Comparison of ENCODE assay signal across 10 cellular contexts in genomic region chr21:16533692-16534407, GRCh38.
A peak's percentile ranks its signal among the peaks of the same experiment; 100 is the strongest.
DNase-seq lines count a peak whose midpoint lies in the region; ATAC-seq and TF ChIP-seq lines count a peak whose summit lies in the region.
"Had no signal": no experiment of that assay in that cellular context is flagged by ENCODE, and none has a peak within 500 bp of the region (broad histone marks: within the 10 kb centered on the region; RNA-seq: fewer than 3 reads in every experiment).

No MANE protein-coding gene starts in this region.

- H3K18ac ChIP-seq in IMR-90 (ENCODE audit: low read depth, low read length) = no peak overlapping the region

- in situ Hi-C loops in IMR-90 (cut with MboI; ENCODE audit: low sequenced_read_pairs) = no loop called here
- in situ Hi-C loops in mammary epithelial cell (cut with MboI; ENCODE audit: low sequenced_read_pairs in 2 of 2) = no loop called here

- BruUV-seq in IMR-90 (replicated peaks; lab: Mats Ljungman, UMichigan) (no TSS peak), mammary epithelial cell (replicated peaks; lab: Mats Ljungman, UMichigan) (no TSS peak)

- no peaks in the 10 kb centered on the region for H3K4me1 Mint-ChIP-seq in activated CD8-positive, alpha-beta T cell treated with anti-CD3 and anti-CD28 coated beads for 36 hours (ENCODE audit: low read depth)
- H3K4me1 Mint-ChIP-seq in T-helper 17 cell = no peaks in the 10 kb centered on the region
- H3K4me1 Mint-ChIP-seq: stimulated activated effector memory CD8-positive, alpha-beta T cell treated with anti-CD3 and anti-CD28 coated beads, Interleukin-12 subunit alpha, Interleukin-12 subunit beta, amount 100 ng/mL, for 72 hours had no signal

- H3K9me1 ChIP-seq in IMR-90 (ENCODE audit: insufficient read depth, low read length) = 0 out of 2 replicates have a peak, but pooled peaks cover 3% of the 10 kb centered on the region

- H2BK15ac ChIP-seq in IMR-90 (ENCODE audit: low read depth, low read length) = no peak overlapping the region

- H3K14ac ChIP-seq in IMR-90 (replicated peaks; ENCODE audit: low read depth, low read length) = no peak overlapping the region

- H4K8ac ChIP-seq in IMR-90 (ENCODE audit: low read depth in 2 of 2, low read length in 2 of 2) = no peak overlapping the region

- TF ChIP-seq CTCF in IMR-90 (conservative IDR thresholded peaks at IDR 0.05; ENCODE audit: low read depth, low read length) (no peak), mammary epithelial cell (conservative IDR thresholded peaks at IDR 0.05 in 1 of 2, IDR thresholded peaks at IDR 0.05 in 1 of 2; ENCODE audit: extremely low read depth in 1 of 2, insufficient read depth in 1 of 2, low read depth in 1 of 2, low read length in 2 of 2) (no peak), stomach (IDR thresholded peaks at IDR 0.05) (no peak)
- no peak for TF ChIP-seq CTCF in activated CD8-positive, alpha-beta T cell treated with anti-CD3 and anti-CD28 coated beads for 36 hours (IDR thresholded peaks at IDR 0.05)

- no peak overlapping the region for H2BK120ac ChIP-seq in IMR-90 (ENCODE audit: low read depth, low read length)

- H3K27ac ChIP-seq in IMR-90 (ENCODE audit: insufficient read depth, low read length) (no peak overlapping the region), mammary epithelial cell (ENCODE audit: insufficient read depth, low read depth, low read length) (no peak overlapping the region), right cardiac atrium (ENCODE audit: low read length) (peak overlapping the region; percentile 96), stomach (peak overlapping the region in 4 of 5 donors; percentile 45 to 84 (median 75))

- CTCF ChIA-PET in IMR-90 (lab: Yijun Ruan, JAX) = interaction anchor here (0.6 kb wide), 1 partner anchor 78 kb away, joined by 3 read pairs; no protein-coding TSS in a partner anchor
- CTCF ChIA-PET in mammary epithelial cell (lab: Charles Lee; ENCODE audit: low non-redundant PET) = no interaction called here
- CTCF ChIA-PET in activated CD8-positive, alpha-beta T cell treated with anti-CD3 and anti-CD28 coated beads for 36 hours (lab: Charles Lee) = no interaction called here

- H4K20me1 ChIP-seq in IMR-90 (ENCODE audit: insufficient read depth, low read length) = no peaks in the 10 kb centered on the region
- H4K20me1 ChIP-seq in mammary epithelial cell (ENCODE audit: insufficient read depth, low read length) = no peaks in the 10 kb centered on the region

- POLR2A ChIA-PET in IMR-90 (lab: Charles Lee; ENCODE audit: unreplicated experiment) = no interaction called here
- POLR2A ChIA-PET in activated CD8-positive, alpha-beta T cell treated with anti-CD3 and anti-CD28 coated beads for 36 hours (lab: Charles Lee) = no interaction called here

- H3K79me2 ChIP-seq in mammary epithelial cell (ENCODE audit: insufficient read depth, low read length) = no peaks in the 10 kb centered on the region

- H4K5ac ChIP-seq in IMR-90 (ENCODE audit: low read depth, low read length) = no peak overlapping the region

- TF ChIP-seq EP300 in stomach (IDR thresholded peaks at IDR 0.05) = no peak

- no peaks in the 10 kb centered on the region for H3K36me3 Mint-ChIP-seq in activated CD8-positive, alpha-beta T cell treated with anti-CD3 and anti-CD28 coated beads for 36 hours (ENCODE audit: low read depth)
- no peaks in the 10 kb centered on the region for H3K36me3 Mint-ChIP-seq in T-helper 17 cell (ENCODE audit: low read depth)
- H3K36me3 Mint-ChIP-seq: stimulated activated effector memory CD8-positive, alpha-beta T cell treated with anti-CD3 and anti-CD28 coated beads, Interleukin-12 subunit alpha, Interleukin-12 subunit beta, amount 100 ng/mL, for 72 hours had no signal

- H3K23ac ChIP-seq in IMR-90 (ENCODE audit: low read depth, low read length) = no peak overlapping the region

- H3K9me3 ChIP-seq in IMR-90 (ENCODE audit: control insufficient read depth, insufficient read depth, low read length) = no peaks in the 10 kb centered on the region
- no peaks in the 10 kb centered on the region for H3K9me3 ChIP-seq in mammary epithelial cell (replicated peaks; ENCODE audit: insufficient read depth, low read length)
- no peaks in the 10 kb centered on the region for H3K9me3 ChIP-seq in right cardiac atrium (ENCODE audit: control insufficient read depth, low read length)
- H3K9me3 ChIP-seq in stomach = no peaks in the 10 kb centered on the region
- no peaks in the 10 kb centered on the region for H3K9me3 ChIP-seq in T-helper 17 cell (ENCODE audit: control insufficient read depth, low read length, poor library complexity, severe bottlenecking)

- no peak overlapping the region for H2AK9ac ChIP-seq in IMR-90 (replicated peaks; ENCODE audit: low read depth, low read length, poor library complexity)

- H3K27me3 Mint-ChIP-seq in activated CD8-positive, alpha-beta T cell treated with anti-CD3 and anti-CD28 coated beads for 36 hours = no peaks in the 10 kb centered on the region
- H3K27me3 Mint-ChIP-seq in T-helper 17 cell = no peaks in the 10 kb centered on the region

- no peak overlapping the region for H3K27ac Mint-ChIP-seq in activated CD8-positive, alpha-beta T cell treated with anti-CD3 and anti-CD28 coated beads for 36 hours
- no peak overlapping the region for H3K27ac Mint-ChIP-seq in T-helper 17 cell
- H3K27ac Mint-ChIP-seq: stimulated activated effector memory CD8-positive, alpha-beta T cell treated with anti-CD3 and anti-CD28 coated beads, Interleukin-12 subunit alpha, Interleukin-12 subunit beta, amount 100 ng/mL, for 72 hours had no signal

- H3K4me1 ChIP-seq in IMR-90 (ENCODE audit: control insufficient read depth, insufficient read depth, low read length) (peaks cover 3% of the 10 kb centered on the region; the same call in 1 of the 2 replicates), mammary epithelial cell (ENCODE audit: insufficient read depth, low read length) (peaks cover 3% of the 10 kb centered on the region), right cardiac atrium (ENCODE audit: control insufficient read depth, insufficient read depth, low read length) (peaks cover 5% of the 10 kb centered on the region), stomach (peaks cover 0 to 6% (median 3%) of the 10 kb centered on the region in 4 donors)

- H2BK20ac ChIP-seq in IMR-90 (ENCODE audit: low read depth, low read length) = no peak overlapping the region

- no peak overlapping the region for H3K4me3 Mint-ChIP-seq in activated CD8-positive, alpha-beta T cell treated with anti-CD3 and anti-CD28 coated beads for 36 hours
- no peak overlapping the region for H3K4me3 Mint-ChIP-seq in T-helper 17 cell
- H3K4me3 Mint-ChIP-seq: stimulated activated effector memory CD8-positive, alpha-beta T cell treated with anti-CD3 and anti-CD28 coated beads, Interleukin-12 subunit alpha, Interleukin-12 subunit beta, amount 100 ng/mL, for 72 hours had no signal

- no peak for TF ChIP-seq POLR2A in IMR-90 (IDR thresholded peaks at IDR 0.05; ENCODE audit: low read depth, low read length)
- no peak for TF ChIP-seq POLR2A in stomach (IDR thresholded peaks at IDR 0.05)

- no peak overlapping the region for H2AK5ac ChIP-seq in IMR-90 (ENCODE audit: low read depth, low read length)

- no peak for TF ChIP-seq RAD21 in IMR-90 (IDR thresholded peaks at IDR 0.05; ENCODE audit: low read length)

- H3K9ac ChIP-seq in IMR-90 (ENCODE audit: low read depth, low read length) (no peak overlapping the region), mammary epithelial cell (ENCODE audit: insufficient read depth, low read length) (no peak overlapping the region)

- no peak overlapping the region for H3K56ac ChIP-seq in IMR-90 (ENCODE audit: extremely low read depth, insufficient read depth, low read length)

- no peak overlapping the region for H4K91ac ChIP-seq in IMR-90 (ENCODE audit: insufficient read depth, low read depth, low read length)

- H3K4me2 ChIP-seq in IMR-90 (ENCODE audit: low read depth, low read length) (peak overlapping the region; percentile 93; the same call in 1 of the 2 replicates), mammary epithelial cell (ENCODE audit: insufficient read depth, low read depth, low read length) (peak overlapping the region; percentile 90)

- H3K79me1 ChIP-seq in IMR-90 (ENCODE audit: low read depth in 1 of 2, low read length in 2 of 2) = no peaks in the 10 kb centered on the region

- dilution Hi-C loops in IMR-90 (cut with HindIII; ENCODE audit: low sequenced_read_pairs, unreplicated experiment) (no loop called here), mammary epithelial cell (cut with HindIII; ENCODE audit: low sequenced_read_pairs) (no loop called here)

- H2AFZ ChIP-seq in IMR-90 (replicated peaks; ENCODE audit: low read length, poor library complexity) = peak overlapping the region; percentile 67
- H2AFZ ChIP-seq in mammary epithelial cell (ENCODE audit: low read depth, low read length) = peak overlapping the region; percentile 80

- no peak overlapping the region for H3K4ac ChIP-seq in IMR-90 (ENCODE audit: low read depth, low read length)

- no peaks in the 10 kb centered on the region for H3K27me3 ChIP-seq in IMR-90 (ENCODE audit: control insufficient read depth, insufficient read depth, low read length)
- H3K27me3 ChIP-seq in mammary epithelial cell (ENCODE audit: insufficient read depth, low read length) = no peaks in the 10 kb centered on the region
- H3K27me3 ChIP-seq in right cardiac atrium (ENCODE audit: control insufficient read depth, insufficient read depth) = no peaks in the 10 kb centered on the region
- H3K27me3 ChIP-seq in stomach = no peaks in the 10 kb centered on the region

- H3K36me3 ChIP-seq in IMR-90 (ENCODE audit: control insufficient read depth, insufficient read depth, low read length) (no peaks in the 10 kb centered on the region), mammary epithelial cell (ENCODE audit: insufficient read depth, low read length) (no peaks in the 10 kb centered on the region), stomach (no peaks in the 10 kb centered on the region)

- no peak overlapping the region for H2BK5ac ChIP-seq in IMR-90 (ENCODE audit: low read depth, low read length, poor library complexity, severe bottlenecking)

- H3K9me3 Mint-ChIP-seq in activated CD8-positive, alpha-beta T cell treated with anti-CD3 and anti-CD28 coated beads for 36 hours = peaks cover 6% of the 10 kb centered on the region

- H3K4me3 ChIP-seq in IMR-90 (ENCODE audit: insufficient read depth, low read depth, low read length) = no peak overlapping the region
- peak overlapping the region; percentile 31 to 85 (median 32) for H3K4me3 ChIP-seq in mammary epithelial cell (replicated peaks in 1 of 3; ENCODE audit: insufficient read depth in 1 of 3, low read depth in 2 of 3, low read length in 3 of 3)
- peak overlapping the region; percentile 77 for H3K4me3 ChIP-seq in right cardiac atrium (ENCODE audit: low read length)
- peak overlapping the region; percentile 22 to 35 (median 31) for H3K4me3 ChIP-seq in stomach

- DNase-seq in IMR-90 (no peak), mammary epithelial cell (no peak), right cardiac atrium (no peak), stomach (no peak), HuH-7 (ENCODE audit: low spot score) (no peak), Kasumi-1 (lab: John Stamatoyannopoulos, UW) (no peak), T-helper 17 cell (no peak)
- no peak for DNase-seq in activated CD8-positive, alpha-beta T cell treated with anti-CD3 and anti-CD28 coated beads for 36 hours
- DNase-seq: SIG-M5 had no signal

- ATAC-seq in IMR-90 (ENCODE audit: low read depth) (peak; percentile 46; the same call in 1 of the 2 replicates), right cardiac atrium (peak in 1 of 2 donors; percentile 20), T-helper 17 cell (no peak)
- no peak for ATAC-seq in activated CD8-positive, alpha-beta T cell treated with anti-CD3 and anti-CD28 coated beads for 36 hours
- ATAC-seq: stimulated activated effector memory CD8-positive, alpha-beta T cell treated with anti-CD3 and anti-CD28 coated beads, Interleukin-12 subunit alpha, Interleukin-12 subunit beta, amount 100 ng/mL, for 72 hours had no signal

- intact Hi-C loops in IMR-90 (cut with micrococcal nuclease) (loop anchor here (5.0 kb wide), 1 partner anchor 53 kb away; no protein-coding TSS in a partner anchor), mammary epithelial cell (cut with micrococcal nuclease) (no loop called here), right cardiac atrium (cut with DNase I) (loop anchor here in 2 of 4 donors (2.0 to 10.0 kb wide), 2 partner anchors 109 kb away; no protein-coding TSS in a partner anchor), stomach (cut with DNase I; ENCODE audit: low total_unique reads) (no loop called here)
- intact Hi-C loops in activated CD8-positive, alpha-beta T cell treated with anti-CD3 and anti-CD28 coated beads for 36 hours (cut with micrococcal nuclease) = no loop called here

- WGBS in IMR-90 (ENCODE audit: extremely low coverage in 2 of 2, insufficient read length in 1 of 2), 2 experiments = 57% methylated on average over 2 of the region's 9 CpGs; no CpG with 5 or more reads in 1 of the 2 experiments
- WGBS in mammary epithelial cell (ENCODE audit: low coverage, missing lambda C conversion rate) = 23% methylated on average over 9 of the region's 9 CpGs
- WGBS in right cardiac atrium = 27% methylated on average over 9 of the region's 9 CpGs
- 62 to 74% (median 69%) methylated on average over 9 of the region's 9 CpGs for WGBS in stomach, 5 donors

Comparison
In these comparisons a context has a peak if more than half of its experiments do, and no peak if none do; other contexts are left out.
1. H3K27ac ChIP-seq: peak in right cardiac atrium (single experiment) and stomach (4 of 5); none in IMR-90 (single experiment) and mammary epithelial cell (single experiment).